ENCODE assay signal across 21 cellular contexts in genomic region chr5:147426928-147427327, GRCh38.
DNase-seq lines count a peak whose midpoint lies in the region; ATAC-seq and TF ChIP-seq lines count a peak whose summit lies in the region.
"Had no signal": no experiment of that assay in that cellular context is flagged by ENCODE, and none has a peak within 500 bp of the region (broad histone marks: within the 10 kb centered on the region; RNA-seq: fewer than 3 reads in every experiment).

No MANE protein-coding gene starts in this region.

- peak overlapping the region in 3 of 4 donors; percentile 32 to 72 (median 45) for H3K27ac ChIP-seq in esophagus squamous epithelium
- H3K27ac ChIP-seq in psoas muscle, result no peak overlapping the region
- peak overlapping the region; percentile 72 to 74 for H3K27ac ChIP-seq in tibial artery
- H3K27ac ChIP-seq: A549, HL-60 had no signal

- 27 to 28% methylated on average over 1 of the region's 1 CpG for WGBS in esophagus squamous epithelium, 2 donors
- 8 to 17% (median 16%) methylated on average over 1 of the region's 1 CpG for WGBS in psoas muscle, 3 donors

- H3K4me3 ChIP-seq in esophagus squamous epithelium (no peak overlapping the region), psoas muscle (no peak overlapping the region), tibial artery (no peak overlapping the region)
- H3K4me3 ChIP-seq: A549, K562, MG63 had no signal

- no peaks in the 10 kb centered on the region for H3K27me3 ChIP-seq in esophagus squamous epithelium
- no peaks in the 10 kb centered on the region for H3K27me3 ChIP-seq in psoas muscle (ENCODE audit: insufficient read depth in 3 of 3, low read length in 2 of 3)
- H3K27me3 ChIP-seq in tibial artery, result no peaks in the 10 kb centered on the region
- H3K27me3 ChIP-seq: MG63 had no signal

- POLR2A ChIA-PET in WTC11 (lab: Charles Lee), result no interaction called here

- no peak for TF ChIP-seq POLR2A in esophagus squamous epithelium (IDR thresholded peaks at IDR 0.05)

- ATAC-seq in WTC11 (no peak), psoas muscle (peak in 3 of 4 donors; percentile 26 to 71 (median 49)), GM21526 (IDR thresholded peaks at IDR 0.05; ENCODE audit: low FRiP score, unreplicated experiment) (no peak)
- ATAC-seq: A549, HepG2, K562, PC-3 had no signal

- peaks cover 40% of the 10 kb centered on the region for H3K4me1 Mint-ChIP-seq in WTC11
- H3K4me1 Mint-ChIP-seq: B cell had no signal

- H3K4me1 ChIP-seq in esophagus squamous epithelium (peaks cover 0 to 46% (median 26%) of the 10 kb centered on the region in 3 donors), psoas muscle (peaks cover 21% of the 10 kb centered on the region), tibial artery (peaks cover 0 to 72% (median 34%) of the 10 kb centered on the region in 4 donors)
- H3K4me1 ChIP-seq: A549 had no signal

- H3K27ac Mint-ChIP-seq in WTC11, result 0 out of 2 replicates have a peak overlapping the region, but pooled peaks have one; percentile 26
- H3K27ac Mint-ChIP-seq: B cell, CD14-positive monocyte had no signal

- CTCF ChIA-PET in WTC11 (lab: Charles Lee), result interaction anchor here (1.0 kb wide), 1 partner anchor 150 kb away, joined by 3 read pairs; no protein-coding TSS in a partner anchor

- no peak overlapping the region for H3K4me3 Mint-ChIP-seq in WTC11
- H3K4me3 Mint-ChIP-seq: B cell, CD14-positive monocyte had no signal

- no peak for TF ChIP-seq CTCF in WTC11 (IDR thresholded peaks at IDR 0.05)
- TF ChIP-seq CTCF in esophagus squamous epithelium (IDR thresholded peaks at IDR 0.05), result no peak
- TF ChIP-seq CTCF in psoas muscle (IDR thresholded peaks at IDR 0.05), result no peak
- no peak for TF ChIP-seq CTCF in tibial artery (IDR thresholded peaks at IDR 0.05)

- H3K36me3 ChIP-seq in esophagus squamous epithelium (no peaks in the 10 kb centered on the region), psoas muscle (ENCODE audit: insufficient read depth in 1 of 2, low read depth in 1 of 2) (no peaks in the 10 kb centered on the region), tibial artery (peaks cover 11 to 21% (median 18%) of the 10 kb centered on the region in 3 donors)

- H3K9me3 ChIP-seq in esophagus squamous epithelium, result no peaks in the 10 kb centered on the region
- no peaks in the 10 kb centered on the region for H3K9me3 ChIP-seq in psoas muscle
- H3K9me3 ChIP-seq in tibial artery, result no peaks in the 10 kb centered on the region
- H3K9me3 ChIP-seq: A549 had no signal

- intact Hi-C loops in esophagus squamous epithelium (cut with DNase I), result no loop called here
- intact Hi-C loops in psoas muscle (cut with DNase I), result no loop called here
- intact Hi-C loops in tibial artery (cut with DNase I; ENCODE audit: low total_unique reads), result no loop called here

- peaks cover 48% of the 10 kb centered on the region for H3K36me3 Mint-ChIP-seq in WTC11
- H3K36me3 Mint-ChIP-seq: CD14-positive monocyte had no signal

- no peak for DNase-seq in WTC11 (ENCODE audit: low spot score)
- DNase-seq in esophagus squamous epithelium (lab: John Stamatoyannopoulos, UW), result no peak
- DNase-seq in psoas muscle, result no peak
- DNase-seq in tibial artery, result no peak
- DNase-seq in activated naive CD4-positive, alpha-beta T cell (lab: John Stamatoyannopoulos, UW), result no peak
- DNase-seq in activated CD8-positive, alpha-beta memory T cell treated with anti-CD3 and anti-CD28 coated beads for 24 hours, result no peak
- DNase-seq: GOT3, MG63, NCI-H1417 treated with DMSO at 0.1 percent for 48 hours, NCI-H187, NCI-H446, NCI-H526, PC-3, Right ventricle myocardium superior had no signal

- no peaks in the 10 kb centered on the region for H3K27me3 Mint-ChIP-seq in WTC11 (ENCODE audit: low read depth)
- H3K27me3 Mint-ChIP-seq: B cell had no signal

- H3K9me3 Mint-ChIP-seq in WTC11, result no peaks in the 10 kb centered on the region

TF ChIP-seq in WTC11, 78 proteins besides CTCF, POLR2A, EP300 and RAD21 (continues in another document):
- TF ChIP-seq, protein P1, sequence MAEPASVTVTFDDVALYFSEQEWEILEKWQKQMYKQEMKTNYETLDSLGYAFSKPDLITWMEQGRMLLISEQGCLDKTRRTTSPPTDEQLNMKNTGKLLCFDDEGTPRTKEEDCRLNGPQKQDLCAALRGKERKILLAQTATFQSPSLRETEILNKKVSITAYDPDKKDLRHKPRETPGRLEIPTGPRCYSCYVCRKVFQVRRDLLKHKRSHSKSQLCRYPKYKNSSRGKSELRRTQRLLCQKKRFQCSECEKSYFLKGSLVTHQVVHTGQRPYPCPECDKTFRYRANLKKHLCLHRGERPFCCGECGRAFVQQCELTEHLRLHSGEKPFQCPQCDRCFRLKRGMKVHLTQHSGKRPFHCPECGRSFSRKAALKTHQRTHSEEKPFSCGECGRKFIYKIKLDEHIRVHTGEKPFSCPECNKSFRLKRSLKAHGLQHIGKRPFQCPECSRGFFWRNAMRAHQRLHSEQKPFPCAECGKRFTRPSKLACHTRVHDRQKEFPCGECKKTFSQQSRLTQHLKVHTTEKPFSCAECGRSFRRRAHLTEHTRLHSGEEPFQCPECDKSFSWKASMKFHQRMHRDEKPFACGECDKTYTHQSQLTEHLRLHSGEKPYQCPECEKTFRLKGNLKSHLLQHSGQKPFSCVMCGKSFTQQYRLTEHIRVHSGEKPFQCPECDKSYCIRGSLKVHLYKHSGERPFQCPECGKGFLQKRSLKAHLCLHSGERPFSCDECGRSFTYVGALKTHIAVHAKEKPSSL (CRISPR knock-in tag; conservative IDR thresholded peaks at IDR 0.05), result no peak
- TF ChIP-seq RORB (CRISPR knock-in tag; IDR thresholded peaks at IDR 0.05), result no peak
- no peak for TF ChIP-seq GTF2I (CRISPR knock-in tag; conservative IDR thresholded peaks at IDR 0.05)
- TF ChIP-seq, protein P2, sequence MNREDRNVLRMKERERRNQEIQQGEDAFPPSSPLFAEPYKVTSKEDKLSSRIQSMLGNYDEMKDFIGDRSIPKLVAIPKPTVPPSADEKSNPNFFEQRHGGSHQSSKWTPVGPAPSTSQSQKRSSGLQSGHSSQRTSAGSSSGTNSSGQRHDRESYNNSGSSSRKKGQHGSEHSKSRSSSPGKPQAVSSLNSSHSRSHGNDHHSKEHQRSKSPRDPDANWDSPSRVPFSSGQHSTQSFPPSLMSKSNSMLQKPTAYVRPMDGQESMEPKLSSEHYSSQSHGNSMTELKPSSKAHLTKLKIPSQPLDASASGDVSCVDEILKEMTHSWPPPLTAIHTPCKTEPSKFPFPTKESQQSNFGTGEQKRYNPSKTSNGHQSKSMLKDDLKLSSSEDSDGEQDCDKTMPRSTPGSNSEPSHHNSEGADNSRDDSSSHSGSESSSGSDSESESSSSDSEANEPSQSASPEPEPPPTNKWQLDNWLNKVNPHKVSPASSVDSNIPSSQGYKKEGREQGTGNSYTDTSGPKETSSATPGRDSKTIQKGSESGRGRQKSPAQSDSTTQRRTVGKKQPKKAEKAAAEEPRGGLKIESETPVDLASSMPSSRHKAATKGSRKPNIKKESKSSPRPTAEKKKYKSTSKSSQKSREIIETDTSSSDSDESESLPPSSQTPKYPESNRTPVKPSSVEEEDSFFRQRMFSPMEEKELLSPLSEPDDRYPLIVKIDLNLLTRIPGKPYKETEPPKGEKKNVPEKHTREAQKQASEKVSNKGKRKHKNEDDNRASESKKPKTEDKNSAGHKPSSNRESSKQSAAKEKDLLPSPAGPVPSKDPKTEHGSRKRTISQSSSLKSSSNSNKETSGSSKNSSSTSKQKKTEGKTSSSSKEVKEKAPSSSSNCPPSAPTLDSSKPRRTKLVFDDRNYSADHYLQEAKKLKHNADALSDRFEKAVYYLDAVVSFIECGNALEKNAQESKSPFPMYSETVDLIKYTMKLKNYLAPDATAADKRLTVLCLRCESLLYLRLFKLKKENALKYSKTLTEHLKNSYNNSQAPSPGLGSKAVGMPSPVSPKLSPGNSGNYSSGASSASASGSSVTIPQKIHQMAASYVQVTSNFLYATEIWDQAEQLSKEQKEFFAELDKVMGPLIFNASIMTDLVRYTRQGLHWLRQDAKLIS (CRISPR knock-in tag; IDR thresholded peaks at IDR 0.05; ENCODE audit: borderline replicate concordance), result no peak
- TF ChIP-seq CBFB (CRISPR knock-in tag; IDR thresholded peaks at IDR 0.05; ENCODE audit: low read depth), result no peak
- TF ChIP-seq, protein P3, sequence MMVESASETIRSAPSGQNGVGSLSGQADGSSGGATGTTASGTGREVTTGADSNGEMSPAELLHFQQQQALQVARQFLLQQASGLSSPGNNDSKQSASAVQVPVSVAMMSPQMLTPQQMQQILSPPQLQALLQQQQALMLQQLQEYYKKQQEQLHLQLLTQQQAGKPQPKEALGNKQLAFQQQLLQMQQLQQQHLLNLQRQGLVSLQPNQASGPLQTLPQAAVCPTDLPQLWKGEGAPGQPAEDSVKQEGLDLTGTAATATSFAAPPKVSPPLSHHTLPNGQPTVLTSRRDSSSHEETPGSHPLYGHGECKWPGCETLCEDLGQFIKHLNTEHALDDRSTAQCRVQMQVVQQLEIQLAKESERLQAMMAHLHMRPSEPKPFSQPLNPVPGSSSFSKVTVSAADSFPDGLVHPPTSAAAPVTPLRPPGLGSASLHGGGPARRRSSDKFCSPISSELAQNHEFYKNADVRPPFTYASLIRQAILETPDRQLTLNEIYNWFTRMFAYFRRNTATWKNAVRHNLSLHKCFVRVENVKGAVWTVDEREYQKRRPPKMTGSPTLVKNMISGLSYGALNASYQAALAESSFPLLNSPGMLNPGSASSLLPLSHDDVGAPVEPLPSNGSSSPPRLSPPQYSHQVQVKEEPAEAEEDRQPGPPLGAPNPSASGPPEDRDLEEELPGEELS (CRISPR knock-in tag; IDR thresholded peaks at IDR 0.05), result no peak
- no peak for TF ChIP-seq NFYB (CRISPR knock-in tag; conservative IDR thresholded peaks at IDR 0.05; ENCODE audit: low read depth)
- no peak for TF ChIP-seq ATF2 (CRISPR knock-in tag; IDR thresholded peaks at IDR 0.05; ENCODE audit: borderline replicate concordance, low read depth)
- TF ChIP-seq TP53 (CRISPR knock-in tag; IDR thresholded peaks at IDR 0.05), result no peak
- TF ChIP-seq SP1 (CRISPR knock-in tag; conservative IDR thresholded peaks at IDR 0.05), result no peak

Comparison
In these comparisons a context has a peak if more than half of its experiments do, and no peak if none do; other contexts are left out.
1. ATAC-seq: peak in psoas muscle (3 of 4); none in WTC11 (single experiment) and GM21526 (single experiment).